Comparison of ENCODE assay signal across 13 cellular contexts in the genomic region with DNA sequence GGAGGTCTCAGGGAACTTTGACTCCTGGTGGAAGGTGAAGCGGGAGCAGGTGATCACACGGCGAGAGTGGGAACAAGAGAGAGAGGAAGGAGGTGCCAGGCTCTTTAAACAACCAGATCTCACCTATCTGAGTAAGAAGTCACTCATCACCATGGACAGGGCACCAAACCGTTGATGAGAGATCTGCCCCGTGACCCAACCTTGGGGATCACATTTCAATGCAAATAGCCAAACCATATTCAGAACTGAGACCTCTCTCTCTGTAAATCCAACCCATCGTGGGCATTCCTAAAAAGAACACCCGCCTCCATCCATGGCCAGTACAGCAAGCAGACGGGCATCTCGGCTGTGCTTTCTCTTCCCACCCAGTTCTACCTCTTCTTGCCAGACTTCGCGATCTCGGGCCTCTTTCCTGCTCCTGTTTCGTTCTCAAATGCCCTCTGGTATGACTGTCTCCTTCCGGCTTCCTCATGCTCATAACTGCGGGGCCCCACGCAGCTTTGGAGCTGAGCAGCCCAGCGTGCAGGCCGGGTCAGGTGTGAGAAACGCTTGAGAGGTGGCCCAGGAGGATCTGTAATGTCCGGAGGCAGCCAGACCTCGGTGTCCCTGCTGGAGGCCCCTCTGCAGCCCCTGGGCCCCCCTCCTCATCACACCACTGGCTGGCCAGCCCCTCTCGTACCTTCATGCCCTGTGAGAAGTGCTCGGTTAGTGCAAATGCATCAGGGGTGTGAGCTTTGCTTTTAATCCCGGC.
DNase-seq lines count a peak whose midpoint lies in the region; ATAC-seq and TF ChIP-seq lines count a peak whose summit lies in the region.
"Had no signal": no experiment of that assay in that cellular context is flagged by ENCODE, and none has a peak within 500 bp of the region (broad histone marks: within the 10 kb centered on the region; RNA-seq: fewer than 3 reads in every experiment).

No MANE protein-coding gene starts in this region.

- no peak for DNase-seq in activated naive CD4-positive, alpha-beta T cell treated with anti-CD3 and anti-CD28 coated beads, Interleukin-2, amount 50 U/mL, for 16 hours
- peak; percentile 18 for DNase-seq in RWPE2 (ENCODE audit: low spot score)
- DNase-seq in iPS-NIHi11 (ENCODE audit: low spot score) = peak; percentile 71
- no peak for DNase-seq in SW 1271 (lab: John Stamatoyannopoulos, UW)
- DNase-seq in NCI-H774 (lab: John Stamatoyannopoulos, UW) = no peak
- DNase-seq in NCI-H2081 (lab: John Stamatoyannopoulos, UW) = no peak
- DNase-seq: adrenal gland, midbrain, NCI-H1436 had no signal

- no peaks in the 10 kb centered on the region for H3K9me3 Mint-ChIP-seq in activated naive CD4-positive, alpha-beta T cell treated with anti-CD3 and anti-CD28 coated beads, Interleukin-2, amount 50 U/mL, for 24 hours
- H3K9me3 Mint-ChIP-seq in stimulated activated naive CD8-positive, alpha-beta T cell treated with anti-CD3 and anti-CD28 coated beads, Interleukin-15, Interleukin-2, amounts not matched to agents 100 ng/mL and 50 ng/mL, for 24 hours = peaks cover 9% of the 10 kb centered on the region

- no peaks in the 10 kb centered on the region for H3K27me3 ChIP-seq in RWPE2 (ENCODE audit: insufficient read depth, poor library complexity, severe bottlenecking)
- H3K27me3 ChIP-seq: adrenal gland, right atrium auricular region had no signal

- H3K27ac ChIP-seq in RWPE2 (ENCODE audit: poor library complexity, severe bottlenecking) = no peak overlapping the region
- H3K27ac ChIP-seq: adrenal gland, right atrium auricular region had no signal

- peak overlapping the region; percentile 44 for H3K4me3 Mint-ChIP-seq in activated naive CD4-positive, alpha-beta T cell treated with anti-CD3 and anti-CD28 coated beads, Interleukin-2, amount 50 U/mL, for 24 hours
- H3K4me3 Mint-ChIP-seq in stimulated activated naive CD8-positive, alpha-beta T cell treated with anti-CD3 and anti-CD28 coated beads, Interleukin-15, Interleukin-2, amounts not matched to agents 100 ng/mL and 50 ng/mL, for 24 hours = peak overlapping the region; percentile 54

- no peaks in the 10 kb centered on the region for H3K36me3 ChIP-seq in RWPE2 (ENCODE audit: low read depth)
- H3K36me3 ChIP-seq: adrenal gland, HAP-1, right atrium auricular region had no signal

- H3K27me3 Mint-ChIP-seq in activated naive CD4-positive, alpha-beta T cell treated with anti-CD3 and anti-CD28 coated beads, Interleukin-2, amount 50 U/mL, for 24 hours = no peaks in the 10 kb centered on the region
- H3K27me3 Mint-ChIP-seq in stimulated activated naive CD8-positive, alpha-beta T cell treated with anti-CD3 and anti-CD28 coated beads, Interleukin-15, Interleukin-2, amounts not matched to agents 100 ng/mL and 50 ng/mL, for 24 hours = no peaks in the 10 kb centered on the region

- no peak for TF ChIP-seq CTCF in RWPE2 (IDR thresholded peaks at IDR 0.05; ENCODE audit: poor library complexity, severe bottlenecking)

- peak; percentile 72 for ATAC-seq in RWPE2 (ENCODE audit: low read depth)

- H3K36me3 Mint-ChIP-seq in activated naive CD4-positive, alpha-beta T cell treated with anti-CD3 and anti-CD28 coated beads, Interleukin-2, amount 50 U/mL, for 24 hours = peaks cover 10% of the 10 kb centered on the region
- peaks cover 17% of the 10 kb centered on the region for H3K36me3 Mint-ChIP-seq in stimulated activated naive CD8-positive, alpha-beta T cell treated with anti-CD3 and anti-CD28 coated beads, Interleukin-15, Interleukin-2, amounts not matched to agents 100 ng/mL and 50 ng/mL, for 24 hours (ENCODE audit: low read depth)

- H3K4me3 ChIP-seq in RWPE2 (ENCODE audit: severe bottlenecking) = no peak overlapping the region
- H3K4me3 ChIP-seq: adrenal gland, HAP-1, right atrium auricular region had no signal

- H3K9me3 ChIP-seq in RWPE2 (ENCODE audit: severe bottlenecking) = no peaks in the 10 kb centered on the region
- H3K9me3 ChIP-seq: adrenal gland, HAP-1, right atrium auricular region had no signal

- peaks cover 57% of the 10 kb centered on the region for H3K4me1 Mint-ChIP-seq in activated naive CD4-positive, alpha-beta T cell treated with anti-CD3 and anti-CD28 coated beads, Interleukin-2, amount 50 U/mL, for 24 hours
- H3K4me1 Mint-ChIP-seq in stimulated activated naive CD8-positive, alpha-beta T cell treated with anti-CD3 and anti-CD28 coated beads, Interleukin-15, Interleukin-2, amounts not matched to agents 100 ng/mL and 50 ng/mL, for 24 hours (ENCODE audit: low read depth) = peaks cover 67% of the 10 kb centered on the region

- no peaks in the 10 kb centered on the region for H3K4me1 ChIP-seq in RWPE2 (ENCODE audit: insufficient read depth, poor library complexity, severe bottlenecking)
- H3K4me1 ChIP-seq: HAP-1, right atrium auricular region had no signal

- H3K27ac Mint-ChIP-seq in activated naive CD4-positive, alpha-beta T cell treated with anti-CD3 and anti-CD28 coated beads, Interleukin-2, amount 50 U/mL, for 24 hours = peak overlapping the region; percentile 76
- peak overlapping the region; percentile 94 for H3K27ac Mint-ChIP-seq in stimulated activated naive CD8-positive, alpha-beta T cell treated with anti-CD3 and anti-CD28 coated beads, Interleukin-15, Interleukin-2, amounts not matched to agents 100 ng/mL and 50 ng/mL, for 24 hours

Comparison
In these comparisons a context has a peak if more than half of its experiments do, and no peak if none do; other contexts are left out.
1. DNase-seq: peak in RWPE2 (single experiment) and iPS-NIHi11 (single experiment); none in activated naive CD4-positive, alpha-beta T cell treated with anti-CD3 and anti-CD28 coated beads, Interleukin-2, amount 50 U/mL, for 16 hours (single experiment), SW 1271 (0 of 2), NCI-H774 (single experiment) and NCI-H2081 (0 of 2).